ENCODE assay signal across 1 cellular context in genomic region chr2:176156959-176157498, GRCh38.
TF ChIP-seq lines count a peak whose summit lies in the region.

TSS of gene HOXD3 (plus strand) at chr2:176157307. CDS start at chr2:176169115, 11,808 bp downstream.

TF ChIP-seq in HepG2, 621 proteins besides CTCF, POLR2A, EP300 and RAD21 (continued from another document):
- TF ChIP-seq, protein P1, sequence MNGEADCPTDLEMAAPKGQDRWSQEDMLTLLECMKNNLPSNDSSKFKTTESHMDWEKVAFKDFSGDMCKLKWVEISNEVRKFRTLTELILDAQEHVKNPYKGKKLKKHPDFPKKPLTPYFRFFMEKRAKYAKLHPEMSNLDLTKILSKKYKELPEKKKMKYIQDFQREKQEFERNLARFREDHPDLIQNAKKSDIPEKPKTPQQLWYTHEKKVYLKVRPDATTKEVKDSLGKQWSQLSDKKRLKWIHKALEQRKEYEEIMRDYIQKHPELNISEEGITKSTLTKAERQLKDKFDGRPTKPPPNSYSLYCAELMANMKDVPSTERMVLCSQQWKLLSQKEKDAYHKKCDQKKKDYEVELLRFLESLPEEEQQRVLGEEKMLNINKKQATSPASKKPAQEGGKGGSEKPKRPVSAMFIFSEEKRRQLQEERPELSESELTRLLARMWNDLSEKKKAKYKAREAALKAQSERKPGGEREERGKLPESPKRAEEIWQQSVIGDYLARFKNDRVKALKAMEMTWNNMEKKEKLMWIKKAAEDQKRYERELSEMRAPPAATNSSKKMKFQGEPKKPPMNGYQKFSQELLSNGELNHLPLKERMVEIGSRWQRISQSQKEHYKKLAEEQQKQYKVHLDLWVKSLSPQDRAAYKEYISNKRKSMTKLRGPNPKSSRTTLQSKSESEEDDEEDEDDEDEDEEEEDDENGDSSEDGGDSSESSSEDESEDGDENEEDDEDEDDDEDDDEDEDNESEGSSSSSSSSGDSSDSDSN (CRISPR knock-in tag; IDR thresholded peaks at IDR 0.05) = no peak
- TF ChIP-seq, protein P2, sequence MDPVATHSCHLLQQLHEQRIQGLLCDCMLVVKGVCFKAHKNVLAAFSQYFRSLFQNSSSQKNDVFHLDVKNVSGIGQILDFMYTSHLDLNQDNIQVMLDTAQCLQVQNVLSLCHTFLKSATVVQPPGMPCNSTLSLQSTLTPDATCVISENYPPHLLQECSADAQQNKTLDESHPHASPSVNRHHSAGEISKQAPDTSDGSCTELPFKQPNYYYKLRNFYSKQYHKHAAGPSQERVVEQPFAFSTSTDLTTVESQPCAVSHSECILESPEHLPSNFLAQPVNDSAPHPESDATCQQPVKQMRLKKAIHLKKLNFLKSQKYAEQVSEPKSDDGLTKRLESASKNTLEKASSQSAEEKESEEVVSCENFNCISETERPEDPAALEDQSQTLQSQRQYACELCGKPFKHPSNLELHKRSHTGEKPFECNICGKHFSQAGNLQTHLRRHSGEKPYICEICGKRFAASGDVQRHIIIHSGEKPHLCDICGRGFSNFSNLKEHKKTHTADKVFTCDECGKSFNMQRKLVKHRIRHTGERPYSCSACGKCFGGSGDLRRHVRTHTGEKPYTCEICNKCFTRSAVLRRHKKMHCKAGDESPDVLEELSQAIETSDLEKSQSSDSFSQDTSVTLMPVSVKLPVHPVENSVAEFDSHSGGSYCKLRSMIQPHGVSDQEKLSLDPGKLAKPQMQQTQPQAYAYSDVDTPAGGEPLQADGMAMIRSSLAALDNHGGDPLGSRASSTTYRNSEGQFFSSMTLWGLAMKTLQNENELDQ (CRISPR knock-in tag; IDR thresholded peaks at IDR 0.05; ENCODE audit: borderline replicate concordance) = no peak
- TF ChIP-seq MYNN (CRISPR knock-in tag; IDR thresholded peaks at IDR 0.05; ENCODE audit: low read depth) (no peak), SETDB1 (CRISPR knock-in tag; IDR thresholded peaks at IDR 0.05; ENCODE audit: borderline replicate concordance) (no peak), MTF1 (CRISPR knock-in tag; IDR thresholded peaks at IDR 0.05) (no peak), NR2F1 (CRISPR knock-in tag; IDR thresholded peaks at IDR 0.05) (no peak), SMYD3 (CRISPR knock-in tag; IDR thresholded peaks at IDR 0.05) (no peak), CHCHD3 (CRISPR knock-in tag; IDR thresholded peaks at IDR 0.05) (no peak), SP5 (CRISPR knock-in tag; IDR thresholded peaks at IDR 0.05; ENCODE audit: borderline replicate concordance, low read depth) (no peak)
- TF ChIP-seq, protein P3, sequence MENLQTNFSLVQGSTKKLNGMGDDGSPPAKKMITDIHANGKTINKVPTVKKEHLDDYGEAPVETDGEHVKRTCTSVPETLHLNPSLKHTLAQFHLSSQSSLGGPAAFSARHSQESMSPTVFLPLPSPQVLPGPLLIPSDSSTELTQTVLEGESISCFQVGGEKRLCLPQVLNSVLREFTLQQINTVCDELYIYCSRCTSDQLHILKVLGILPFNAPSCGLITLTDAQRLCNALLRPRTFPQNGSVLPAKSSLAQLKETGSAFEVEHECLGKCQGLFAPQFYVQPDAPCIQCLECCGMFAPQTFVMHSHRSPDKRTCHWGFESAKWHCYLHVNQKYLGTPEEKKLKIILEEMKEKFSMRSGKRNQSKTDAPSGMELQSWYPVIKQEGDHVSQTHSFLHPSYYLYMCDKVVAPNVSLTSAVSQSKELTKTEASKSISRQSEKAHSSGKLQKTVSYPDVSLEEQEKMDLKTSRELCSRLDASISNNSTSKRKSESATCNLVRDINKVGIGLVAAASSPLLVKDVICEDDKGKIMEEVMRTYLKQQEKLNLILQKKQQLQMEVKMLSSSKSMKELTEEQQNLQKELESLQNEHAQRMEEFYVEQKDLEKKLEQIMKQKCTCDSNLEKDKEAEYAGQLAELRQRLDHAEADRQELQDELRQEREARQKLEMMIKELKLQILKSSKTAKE (CRISPR knock-in tag; IDR thresholded peaks at IDR 0.05; ENCODE audit: borderline replicate concordance) = no peak
